ENCODE assay signal across 15 cellular contexts in genomic region chr2:54404270-54404669, GRCh38. TPM values are rescaled to one million over a fixed set of nuclear protein-coding genes. Genes with fewer than 3 reads are reported as not detected.
DNase-seq lines count a peak whose midpoint lies in the region; ATAC-seq and TF ChIP-seq lines count a peak whose summit lies in the region.
"Had no signal": no experiment of that assay in that cellular context is flagged by ENCODE, and none has a peak within 500 bp of the region (broad histone marks: within the 10 kb centered on the region; RNA-seq: fewer than 3 reads in every experiment).

No MANE protein-coding gene starts in this region.

- H3K4me1 ChIP-seq in left ventricle myocardium inferior, result peaks cover 48% of the 10 kb centered on the region
- H3K4me1 ChIP-seq in right atrium auricular region, result peaks cover 2 to 15% of the 10 kb centered on the region in 2 donors
- H3K4me1 ChIP-seq in fibroblast of lung (ENCODE audit: control insufficient read depth, extremely low read depth, insufficient read depth, low read length), result peaks cover 14% of the 10 kb centered on the region
- peaks cover 25% of the 10 kb centered on the region for H3K4me1 ChIP-seq in upper lobe of right lung

- H3K4me3 ChIP-seq in left ventricle myocardium inferior (no peak overlapping the region), right atrium auricular region (no peak overlapping the region), fibroblast of lung (replicated peaks in 1 of 4; ENCODE audit: control extremely low read depth in 1 of 4, insufficient read depth in 1 of 4, low read depth in 3 of 4, low read length in 4 of 4) (no peak overlapping the region), upper lobe of right lung (no peak overlapping the region)
- H3K4me3 ChIP-seq: mucosa of descending colon had no signal

- TF ChIP-seq CTCF in left ventricle myocardium inferior (IDR thresholded peaks at IDR 0.05; ENCODE audit: borderline replicate concordance), result no peak
- no peak for TF ChIP-seq CTCF in right atrium auricular region (IDR thresholded peaks at IDR 0.05)
- TF ChIP-seq CTCF in fibroblast of lung (conservative IDR thresholded peaks at IDR 0.05 in 1 of 2, IDR thresholded peaks at IDR 0.05 in 1 of 2; ENCODE audit: low read depth in 1 of 2, low read length in 2 of 2), result no peak
- TF ChIP-seq CTCF in upper lobe of right lung (IDR thresholded peaks at IDR 0.05), result no peak

- intact Hi-C loops in left ventricle myocardium inferior (cut with micrococcal nuclease) (no loop called here), upper lobe of right lung (cut with DNase I) (no loop called here), posterior cingulate gyrus (cut with DNase I) (no loop called here)

- no peak overlapping the region for H2AFZ ChIP-seq in fibroblast of lung (ENCODE audit: low read length)

- no peak overlapping the region for H3K9ac ChIP-seq in fibroblast of lung (ENCODE audit: insufficient read depth, low read length)

- H3K36me3 ChIP-seq in left ventricle myocardium inferior, result no peaks in the 10 kb centered on the region
- no peaks in the 10 kb centered on the region for H3K36me3 ChIP-seq in right atrium auricular region
- H3K36me3 ChIP-seq in fibroblast of lung (ENCODE audit: control insufficient read depth, insufficient read depth, low read length), result no peaks in the 10 kb centered on the region
- no peaks in the 10 kb centered on the region for H3K36me3 ChIP-seq in upper lobe of right lung

- peak; percentile 80 for ATAC-seq in upper lobe of right lung
- no peak for ATAC-seq in GM19455 (IDR thresholded peaks at IDR 0.05; ENCODE audit: unreplicated experiment)
- ATAC-seq in HG03039 (IDR thresholded peaks at IDR 0.05; ENCODE audit: unreplicated experiment), result no peak
- ATAC-seq: mucosa of descending colon had no signal

- DNase-seq in left ventricle myocardium inferior (no peak), right atrium auricular region (ENCODE audit: low spot score) (no peak), NOMO-1 treated with dmso at 0.1 percent for 144 hours (lab: John Stamatoyannopoulos, UW; ENCODE audit: unreplicated experiment) (peak; percentile 59), fibroblast of lung (ENCODE audit: low read depth in 2 of 2) (peak; percentile 15 to 78), upper lobe of right lung (no peak), posterior cingulate gyrus (no peak)
- DNase-seq: activated CD4-positive, alpha-beta T cell treated with anti-CD3 and anti-CD28 coated beads for 4 hours; activated T-cell treated with anti-CD3 and anti-CD28 coated beads, Interleukin-2, amount 50 U/mL, for 24 hours; amniotic stem cell; foreskin melanocyte; Karpas-422; mucosa of descending colon; trophoblast cell had no signal

- no peaks in the 10 kb centered on the region for H3K9me3 ChIP-seq in left ventricle myocardium inferior (replicated peaks)
- H3K9me3 ChIP-seq in right atrium auricular region, result no peaks in the 10 kb centered on the region
- no peaks in the 10 kb centered on the region for H3K9me3 ChIP-seq in fibroblast of lung (ENCODE audit: control insufficient read depth, insufficient read depth, low read depth, low read length)
- H3K9me3 ChIP-seq in upper lobe of right lung, result no peaks in the 10 kb centered on the region
- H3K9me3 ChIP-seq: mucosa of descending colon had no signal

- no peak overlapping the region for H3K4me2 ChIP-seq in fibroblast of lung (ENCODE audit: extremely low read depth, insufficient read depth, low read length)

- H3K27me3 ChIP-seq in left ventricle myocardium inferior (ENCODE audit: low read depth), result no peaks in the 10 kb centered on the region
- no peaks in the 10 kb centered on the region for H3K27me3 ChIP-seq in right atrium auricular region
- H3K27me3 ChIP-seq in fibroblast of lung (ENCODE audit: control insufficient read depth, insufficient read depth, low read length), result no peaks in the 10 kb centered on the region
- no peaks in the 10 kb centered on the region for H3K27me3 ChIP-seq in upper lobe of right lung

- no peaks in the 10 kb centered on the region for H4K20me1 ChIP-seq in fibroblast of lung (ENCODE audit: control insufficient read depth, extremely low read depth, insufficient read depth, low read length)

- H3K27ac ChIP-seq in left ventricle myocardium inferior (replicated peaks) (peak overlapping the region; percentile 88), right atrium auricular region (peak overlapping the region in 1 of 2 donors; percentile 66), fibroblast of lung (ENCODE audit: insufficient read depth, low read length) (no peak overlapping the region), upper lobe of right lung (no peak overlapping the region)

- H3K79me2 ChIP-seq in fibroblast of lung (ENCODE audit: control insufficient read depth, insufficient read depth, low read length), result no peaks in the 10 kb centered on the region

RNA-seq across cellular contexts. Expression of gene SPTBN1, which starts 51.9 kb away (rescaled TPM):
- total RNA-seq in left ventricle myocardium inferior (484 TPM), right atrium auricular region (100 to 1,000 TPM; 265 to 382 TPM), fibroblast of lung (229 and 325 TPM in 2 replicates), upper lobe of right lung (813 TPM)
- 112 and 123 TPM in 2 replicates for polyA plus RNA-seq in fibroblast of lung
- 139 and 178 TPM in 2 replicates for polyA plus RNA-seq in fibroblast of lung (2012)
- 262 and 389 TPM in 2 replicates for polyA minus RNA-seq in fibroblast of lung (ENCODE audit: low replicate concordance)

Comparison
In these comparisons a context has a peak if more than half of its experiments do, and no peak if none do; other contexts are left out.
1. DNase-seq: peak in NOMO-1 treated with dmso at 0.1 percent for 144 hours (single experiment) and fibroblast of lung (2 of 2); none in left ventricle myocardium inferior (single experiment), right atrium auricular region (single experiment), upper lobe of right lung (single experiment) and posterior cingulate gyrus (0 of 10).